14 cellular contexts compared by ENCODE assay signal in the genomic region with DNA sequence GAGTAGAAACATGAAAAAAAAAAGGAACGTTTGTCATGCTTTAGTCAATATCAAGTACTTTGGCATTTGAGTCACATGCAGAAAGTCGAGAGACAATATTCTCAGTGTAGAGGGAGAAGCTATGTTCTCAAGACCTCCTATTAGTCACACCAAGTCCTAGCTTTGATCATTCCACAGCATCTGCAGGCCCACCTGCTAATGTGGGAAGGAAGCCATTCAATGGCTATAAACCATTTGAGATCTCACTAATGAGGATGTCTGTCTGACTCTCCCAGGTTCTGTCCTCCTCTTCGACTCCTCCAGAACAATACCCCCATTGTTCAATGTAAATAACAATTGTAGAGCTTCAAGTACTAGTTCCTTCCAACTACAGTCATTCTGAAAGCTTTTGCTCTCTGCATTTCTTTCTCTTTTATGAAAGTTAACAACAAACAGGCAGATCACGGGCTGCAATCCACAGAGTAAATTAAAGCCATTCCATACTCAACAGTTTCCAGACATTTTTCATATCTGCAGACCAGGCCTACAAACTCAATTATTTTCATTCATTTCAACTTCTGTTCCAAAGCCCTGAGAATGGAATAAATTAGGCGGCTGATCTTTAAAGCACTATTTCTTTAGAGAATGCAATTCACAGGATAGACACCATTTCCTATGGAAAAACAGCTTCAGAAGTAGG.
DNase-seq lines count a peak whose midpoint lies in the region; ATAC-seq lines count a peak whose summit lies in the region.
"Had no signal": no experiment of that assay in that cellular context is flagged by ENCODE, and none has a peak within 500 bp of the region (broad histone marks: within the 10 kb centered on the region; RNA-seq: fewer than 3 reads in every experiment).

No MANE protein-coding gene starts in this region.

- H3K4me1 ChIP-seq in right cardiac atrium (ENCODE audit: control insufficient read depth, insufficient read depth, low read length) (no peaks in the 10 kb centered on the region), aorta (ENCODE audit: control insufficient read depth in 1 of 2, insufficient read depth in 2 of 2, low read length in 2 of 2) (no peaks in the 10 kb centered on the region)

- intact Hi-C loops in right cardiac atrium (cut with DNase I) (no loop called here), aorta (cut with DNase I) (no loop called here)

- no peak overlapping the region for H3K27ac ChIP-seq in right cardiac atrium (ENCODE audit: low read length)
- no peak overlapping the region for H3K27ac ChIP-seq in aorta (ENCODE audit: low read depth in 1 of 2, low read length in 2 of 2)

- no peaks in the 10 kb centered on the region for H3K36me3 ChIP-seq in aorta (ENCODE audit: control insufficient read depth in 1 of 2, insufficient read depth in 2 of 2, low read length in 1 of 2)

- ATAC-seq in GM18870 (IDR thresholded peaks at IDR 0.05; ENCODE audit: unreplicated experiment) (peak; percentile 44), right cardiac atrium (no peak), aorta (ENCODE audit: low FRiP score) (no peak)
- ATAC-seq: activated naive CD4-positive, alpha-beta T cell treated with anti-CD3 and anti-CD28 coated beads, Interleukin-2, amount 50 U/mL, for 72 hours had no signal

- H3K27me3 ChIP-seq in right cardiac atrium (ENCODE audit: control insufficient read depth, insufficient read depth) (no peaks in the 10 kb centered on the region), aorta (ENCODE audit: control insufficient read depth in 1 of 2, insufficient read depth in 2 of 2, low read length in 1 of 2) (no peaks in the 10 kb centered on the region)

- DNase-seq in LHCN-M2 (ENCODE audit: low read depth) = peak; percentile 90
- peak; percentile 22 for DNase-seq in fibroblast of gingiva (ENCODE audit: low read depth)
- DNase-seq in renal cortical epithelial cell (ENCODE audit: low read depth) = peak; percentile 17
- DNase-seq in NCI-H128 (lab: John Stamatoyannopoulos, UW; ENCODE audit: unreplicated experiment) = no peak
- DNase-seq in DMS79 (lab: John Stamatoyannopoulos, UW) = no peak
- DNase-seq in right cardiac atrium = no peak
- no peak for DNase-seq in aorta
- DNase-seq: activated CD8-positive, alpha-beta memory T cell treated with anti-CD3 and anti-CD28 coated beads, Interleukin-2, amount 50 U/mL, for 4 hours; C1 segment of cervical spinal cord; GDM1; naive B cell; NCI-H1105 had no signal

- H3K9me3 ChIP-seq in right cardiac atrium (ENCODE audit: control insufficient read depth, low read length) = no peaks in the 10 kb centered on the region
- no peaks in the 10 kb centered on the region for H3K9me3 ChIP-seq in aorta (ENCODE audit: control insufficient read depth, low read length)

- 67% methylated on average over 5 of the region's 5 CpGs for WGBS in right cardiac atrium
- WGBS in aorta, 2 donors = 81% methylated on average over 5 of the region's 5 CpGs

- H3K4me3 ChIP-seq in right cardiac atrium (ENCODE audit: low read length) (no peak overlapping the region), aorta (ENCODE audit: low read length in 2 of 2) (no peak overlapping the region)

Comparison
In these comparisons a context has a peak if more than half of its experiments do, and no peak if none do; other contexts are left out.
1. DNase-seq: peak in LHCN-M2 (single experiment), fibroblast of gingiva (single experiment) and renal cortical epithelial cell (single experiment); none in NCI-H128 (single experiment), DMS79 (single experiment), right cardiac atrium (0 of 3) and aorta (0 of 2).